Comparison of ENCODE assay signal across 1 cellular context in the genomic region with DNA sequence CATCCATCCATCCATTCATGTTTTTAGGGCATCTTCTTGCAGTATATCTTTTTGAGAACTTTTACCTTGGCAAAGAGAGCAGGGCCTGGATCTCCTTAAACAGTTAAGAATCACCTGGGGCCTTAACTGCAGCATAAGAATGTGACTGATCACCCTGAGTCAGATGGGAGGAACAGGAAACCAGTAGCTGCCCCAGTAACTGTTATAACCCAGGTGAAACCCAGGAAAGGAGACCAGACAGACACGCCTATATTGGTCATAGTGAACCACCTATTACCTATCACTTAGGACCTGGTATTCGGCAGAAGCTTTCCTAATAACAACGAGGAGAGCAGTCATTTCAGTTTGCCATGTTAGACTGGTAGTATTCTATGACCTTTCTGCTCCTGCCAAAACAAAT.
TF ChIP-seq lines count a peak whose summit lies in the region.

No MANE protein-coding gene starts in this region.

TF ChIP-seq in K562, 482 proteins besides CTCF, POLR2A, EP300 and RAD21 (continued from another document):
- TF ChIP-seq NCOA2 (IDR thresholded peaks at IDR 0.05; ENCODE audit: partially characterized antibody in 2 of 2) (no peak), TGIF2 (CRISPR knock-in tag; IDR thresholded peaks at IDR 0.05) (no peak), ETS2 (tag; IDR thresholded peaks at IDR 0.05; ENCODE audit: borderline replicate concordance, poor library complexity, severe bottlenecking) (no peak)
- TF ChIP-seq, protein P1, sequence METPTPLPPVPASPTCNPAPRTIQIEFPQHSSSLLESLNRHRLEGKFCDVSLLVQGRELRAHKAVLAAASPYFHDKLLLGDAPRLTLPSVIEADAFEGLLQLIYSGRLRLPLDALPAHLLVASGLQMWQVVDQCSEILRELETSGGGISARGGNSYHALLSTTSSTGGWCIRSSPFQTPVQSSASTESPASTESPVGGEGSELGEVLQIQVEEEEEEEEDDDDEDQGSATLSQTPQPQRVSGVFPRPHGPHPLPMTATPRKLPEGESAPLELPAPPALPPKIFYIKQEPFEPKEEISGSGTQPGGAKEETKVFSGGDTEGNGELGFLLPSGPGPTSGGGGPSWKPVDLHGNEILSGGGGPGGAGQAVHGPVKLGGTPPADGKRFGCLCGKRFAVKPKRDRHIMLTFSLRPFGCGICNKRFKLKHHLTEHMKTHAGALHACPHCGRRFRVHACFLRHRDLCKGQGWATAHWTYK (CRISPR knock-in tag; IDR thresholded peaks at IDR 0.05), result no peak
